In the genomic region with DNA sequence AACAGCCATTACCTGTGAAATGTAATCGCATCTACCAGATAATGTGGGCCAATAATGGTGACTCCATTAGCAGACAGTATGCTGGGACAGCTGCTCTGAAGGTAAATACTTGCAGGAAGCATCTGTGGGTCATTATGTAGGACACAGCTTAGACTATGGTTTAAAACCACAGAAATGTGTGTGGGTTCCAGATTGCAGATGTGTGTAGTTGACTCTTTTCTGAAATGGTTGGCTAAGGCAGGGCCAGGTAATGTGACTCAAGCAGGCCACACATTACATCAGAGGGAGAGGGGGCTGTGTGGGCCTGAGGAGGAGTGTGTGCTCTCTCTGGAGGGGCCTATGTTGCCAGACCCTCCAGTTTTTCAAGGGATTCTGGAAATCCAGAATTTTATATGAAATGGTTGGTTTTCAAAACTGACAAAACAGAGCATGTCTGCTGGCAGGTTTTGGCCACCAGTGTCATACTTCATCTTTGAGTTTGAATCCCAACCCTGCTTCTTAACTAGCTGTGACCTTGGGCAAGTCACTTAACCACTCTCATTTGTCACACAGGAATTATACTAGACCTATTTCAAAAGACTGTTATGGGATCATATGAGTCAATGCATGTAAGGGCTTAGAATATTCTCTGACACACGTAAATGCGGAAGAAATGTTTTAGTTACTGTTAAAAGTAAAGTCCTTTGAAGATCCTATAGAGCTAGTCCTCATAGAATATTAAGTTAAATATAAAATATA, we compare ENCODE assay signal across 9 cellular contexts.
DNase-seq lines count a peak whose midpoint lies in the region; ATAC-seq and TF ChIP-seq lines count a peak whose summit lies in the region.
"Had no signal": no experiment of that assay in that cellular context is flagged by ENCODE, and none has a peak within 500 bp of the region (broad histone marks: within the 10 kb centered on the region; RNA-seq: fewer than 3 reads in every experiment).

No MANE protein-coding gene starts in this region.

- H3K27me3 Mint-ChIP-seq in CD4-positive, alpha-beta memory T cell, result no peaks in the 10 kb centered on the region

- no peaks in the 10 kb centered on the region for H3K9me3 ChIP-seq in CD4-positive, alpha-beta memory T cell (ENCODE audit: control insufficient read depth in 1 of 2, low read length in 2 of 2)
- no peaks in the 10 kb centered on the region for H3K9me3 ChIP-seq in ascending aorta

- H3K9me3 Mint-ChIP-seq in CD4-positive, alpha-beta memory T cell, result no peaks in the 10 kb centered on the region

- H3K36me3 Mint-ChIP-seq in CD4-positive, alpha-beta memory T cell, result peaks cover 17 to 28% of the 10 kb centered on the region in 2 donors

- no peak for TF ChIP-seq CTCF in ascending aorta (IDR thresholded peaks at IDR 0.05)

- peaks cover 7% of the 10 kb centered on the region for H3K36me3 ChIP-seq in CD4-positive, alpha-beta memory T cell (ENCODE audit: insufficient read depth, low read length)
- no peaks in the 10 kb centered on the region for H3K36me3 ChIP-seq in ascending aorta

- no peak overlapping the region for H3K4me3 ChIP-seq in CD4-positive, alpha-beta memory T cell (ENCODE audit: low read length in 2 of 2)
- no peak overlapping the region for H3K4me3 ChIP-seq in ascending aorta

- H3K27me3 ChIP-seq in CD4-positive, alpha-beta memory T cell (ENCODE audit: insufficient read depth, low read length), result no peaks in the 10 kb centered on the region
- H3K27me3 ChIP-seq in ascending aorta, result no peaks in the 10 kb centered on the region

- H3K27ac ChIP-seq in CD4-positive, alpha-beta memory T cell (ENCODE audit: low read depth, low read length), result no peak overlapping the region
- no peak overlapping the region for H3K27ac ChIP-seq in ascending aorta

- DNase-seq in CD4-positive, alpha-beta memory T cell, result peak in 1 of 5 donors; percentile 6
- DNase-seq in NCI-H146 (lab: John Stamatoyannopoulos, UW) (peak; percentile 76), fibroblast of gingiva (ENCODE audit: low read depth) (peak; percentile 55), ascending aorta (ENCODE audit: low spot score in 2 of 2) (no peak), ecto neural progenitor cell (ENCODE audit: low spot score) (no peak)
- DNase-seq: NCI-H187 treated with DMSO at 0.1 percent for 48 hours had no signal

- peak overlapping the region in 5 of 7 donors; percentile 3 to 59 (median 42) for H3K27ac Mint-ChIP-seq in CD4-positive, alpha-beta memory T cell

- CTCF ChIA-PET in CD4-positive, alpha-beta memory T cell (lab: Charles Lee; ENCODE audit: partially characterized antibody), result interaction anchor here (1.0 to 1.1 kb wide), 2 partner anchors 51 to 58 kb away, joined by 3 to 6 read pairs; no protein-coding TSS in a partner anchor

- POLR2A ChIA-PET in CD4-positive, alpha-beta memory T cell (lab: Charles Lee; ENCODE audit: partially characterized antibody), result no interaction called here

- peaks cover 0 to 7% (median 0%) of the 10 kb centered on the region in 4 donors for H3K4me1 Mint-ChIP-seq in CD4-positive, alpha-beta memory T cell

- intact Hi-C loops in CD4-positive, alpha-beta memory T cell (cut with micrococcal nuclease), result no loop called here
- intact Hi-C loops in ascending aorta (cut with DNase I), result no loop called here

- ATAC-seq in GM21423 (IDR thresholded peaks at IDR 0.05; ENCODE audit: unreplicated experiment) (peak; percentile 69), GM19395 (IDR thresholded peaks at IDR 0.05; ENCODE audit: unreplicated experiment) (no peak), GM19397 (IDR thresholded peaks at IDR 0.05; ENCODE audit: unreplicated experiment) (no peak)

- H3K4me3 Mint-ChIP-seq in CD4-positive, alpha-beta memory T cell, result peak overlapping the region in 1 of 8 donors; percentile 17

- no peaks in the 10 kb centered on the region for H3K4me1 ChIP-seq in CD4-positive, alpha-beta memory T cell (ENCODE audit: insufficient read depth, low read length)
- H3K4me1 ChIP-seq in ascending aorta, result peaks cover 0 to 7% of the 10 kb centered on the region in 2 donors

Comparison
In these comparisons a context has a peak if more than half of its experiments do, and no peak if none do; other contexts are left out.
1. DNase-seq: peak in NCI-H146 (single experiment) and fibroblast of gingiva (single experiment); none in ascending aorta (0 of 2) and ecto neural progenitor cell (single experiment).